In genomic region chr4:41290486-41290885, GRCh38 we compare ENCODE assay signal across 22 cellular contexts. TPM values are rescaled to one million over a fixed set of nuclear protein-coding genes. Genes with fewer than 3 reads are reported as not detected.
"Had no signal": no experiment of that assay in that cellular context is flagged by ENCODE, and none has a peak within 500 bp of the region (broad histone marks: within the 10 kb centered on the region; RNA-seq: fewer than 3 reads in every experiment).

No MANE protein-coding gene starts in this region.

- H3K4me3 ChIP-seq: body of pancreas, ovary, spleen, thoracic aorta had no signal

- H3K27me3 ChIP-seq: body of pancreas, ovary, spleen had no signal

- H3K9me3 ChIP-seq: body of pancreas, thoracic aorta had no signal

- H3K27ac ChIP-seq: body of pancreas, epithelial cell of prostate, ovary, spleen, thoracic aorta had no signal

- H3K4me3 Mint-ChIP-seq: activated CD8-positive, alpha-beta T cell treated with anti-CD3 and anti-CD28 coated beads for 36 hours; activated naive CD4-positive, alpha-beta T cell treated with anti-CD3 and anti-CD28 coated beads for 36 hours; activated T-cell treated with anti-CD3 and anti-CD28 coated beads, Interleukin-2, amount 50 U/mL, for 24 hours; effector memory CD8-positive, alpha-beta T cell; memory B cell; naive B cell; stimulated activated naive B cell treated with anti-CD40 and anti-IgM and Interleukin-4, amounts not matched to agents 10 μg/mL and 1 μg/mL and 100 μg/mL, for 72 hours had no signal

- H3K36me3 Mint-ChIP-seq: memory B cell, naive B cell had no signal

- H3K4me1 Mint-ChIP-seq: memory B cell; naive B cell; stimulated activated naive B cell treated with anti-CD40 and anti-IgM and Interleukin-4, amounts not matched to agents 10 μg/mL and 1 μg/mL and 100 μg/mL, for 72 hours had no signal

- H3K36me3 ChIP-seq: ovary, spleen, thoracic aorta had no signal

- H3K27me3 Mint-ChIP-seq: activated CD8-positive, alpha-beta T cell treated with anti-CD3 and anti-CD28 coated beads for 36 hours; activated T-cell treated with anti-CD3 and anti-CD28 coated beads, Interleukin-2, amount 50 U/mL, for 24 hours; effector memory CD8-positive, alpha-beta T cell; memory B cell; stimulated activated naive B cell treated with anti-CD40 and anti-IgM and Interleukin-4, amounts not matched to agents 10 μg/mL and 1 μg/mL and 100 μg/mL, for 72 hours had no signal

- H3K27ac Mint-ChIP-seq: activated CD8-positive, alpha-beta T cell treated with anti-CD3 and anti-CD28 coated beads for 36 hours; activated naive CD4-positive, alpha-beta T cell treated with anti-CD3 and anti-CD28 coated beads for 36 hours; activated T-cell treated with anti-CD3 and anti-CD28 coated beads, Interleukin-2, amount 50 U/mL, for 24 hours; effector memory CD8-positive, alpha-beta T cell; memory B cell; naive B cell; stimulated activated naive B cell treated with anti-CD40 and anti-IgM and Interleukin-4, amounts not matched to agents 10 μg/mL and 1 μg/mL and 100 μg/mL, for 72 hours had no signal

- DNase-seq: activated CD4-positive, alpha-beta T cell treated with anti-CD3 and anti-CD28 coated beads for 48 hours; activated CD4-positive, CD25-positive, alpha-beta regulatory T cell; activated CD8-positive, alpha-beta T cell treated with anti-CD3 and anti-CD28 coated beads for 36 hours; activated naive CD4-positive, alpha-beta T cell treated with anti-CD3 and anti-CD28 coated beads for 36 hours; activated T-cell treated with anti-CD3 and anti-CD28 coated beads, Interleukin-2, amount 50 U/mL, for 24 hours; body of pancreas; caudate nucleus; effector memory CD8-positive, alpha-beta T cell; foreskin fibroblast; hippocampal formation; left colon; naive B cell; ovary; spleen; stimulated activated CD4-positive, alpha-beta T cell treated with anti-CD3 and anti-CD28 coated beads, Interleukin-4, amount 100 ng/mL, for 4 hours; stimulated activated naive B cell treated with anti-CD40 and anti-IgM and Interleukin-4, amounts not matched to agents 10 μg/mL and 1 μg/mL and 100 μg/mL, for 72 hours; T-helper 1 cell; T-helper 9 cell had no signal

- ATAC-seq: activated CD8-positive, alpha-beta T cell treated with anti-CD3 and anti-CD28 coated beads for 36 hours; body of pancreas; effector memory CD8-positive, alpha-beta T cell; left colon; stimulated activated naive B cell treated with anti-CD40 and anti-IgM and Interleukin-4, amounts not matched to agents 10 μg/mL and 1 μg/mL and 100 μg/mL, for 72 hours had no signal

RNA-seq across cellular contexts. Expression of gene UCHL1, which starts 33.8 kb away (rescaled TPM):
- total RNA-seq: mononuclear cell had no signal
